Comparison of ENCODE assay signal across 9 cellular contexts in genomic region chr5:35857004-35857345, GRCh38. TPM values are rescaled to one million over a fixed set of nuclear protein-coding genes. Genes with fewer than 3 reads are reported as not detected.
DNase-seq lines count a peak whose midpoint lies in the region; ATAC-seq and TF ChIP-seq lines count a peak whose summit lies in the region.
"Had no signal": no experiment of that assay in that cellular context is flagged by ENCODE, and none has a peak within 500 bp of the region (broad histone marks: within the 10 kb centered on the region; RNA-seq: fewer than 3 reads in every experiment).

No MANE protein-coding gene starts in this region.

- intact Hi-C loops in PC-9 (cut with micrococcal nuclease; ENCODE audit: unreplicated experiment), result no loop called here
- intact Hi-C loops in stomach (cut with DNase I; ENCODE audit: low total_unique reads), result no loop called here

- H3K4me1 ChIP-seq in PC-9 (replicated peaks; ENCODE audit: insufficient read depth) (peaks cover 40% of the 10 kb centered on the region), stomach (no peaks in the 10 kb centered on the region)

- CTCF ChIA-PET in PC-9 (lab: Charles Lee), result no interaction called here

- TF ChIP-seq POLR2A in stomach (IDR thresholded peaks at IDR 0.05), result no peak

- H3K4me3 ChIP-seq in PC-9, result no peak overlapping the region
- H3K4me3 ChIP-seq in stomach, result peak overlapping the region in 1 of 4 donors; percentile 2

- no peaks in the 10 kb centered on the region for H3K9me2 ChIP-seq in PC-9 (ENCODE audit: insufficient read depth)

- TF ChIP-seq CTCF in PC-9 (conservative IDR thresholded peaks at IDR 0.05) (no peak), stomach (IDR thresholded peaks at IDR 0.05) (no peak)

- H3K4me3 Mint-ChIP-seq in activated T-cell treated with anti-CD3 and anti-CD28 coated beads, Interleukin-2, amount 50 U/mL, for 4 hours, result peak overlapping the region; percentile 76

- H3K9me3 ChIP-seq in PC-9 (ENCODE audit: insufficient read depth, low read depth) (no peaks in the 10 kb centered on the region; the same call in 1 of the 2 replicates), stomach (no peaks in the 10 kb centered on the region)

- H3K79me2 ChIP-seq in PC-9 (ENCODE audit: low read depth), result no peaks in the 10 kb centered on the region

- H3K27ac ChIP-seq in PC-9 (no peak overlapping the region), epithelial cell of prostate (peak overlapping the region; percentile 58), stomach (peak overlapping the region in 3 of 5 donors; percentile 0 to 31 (median 24))

- 34 to 54% (median 41%) methylated on average over 1 of the region's 1 CpG for WGBS in stomach, 5 donors

- no peak for DNase-seq in activated T-cell treated with anti-CD3 and anti-CD28 coated beads, Interleukin-2, amount 50 U/mL, for 4 hours
- DNase-seq in activated T-cell treated with anti-CD3 and anti-CD28 coated beads, Interleukin-2, amount 50 U/mL, for 48 hours, result no peak
- DNase-seq in PC-9 (no peak), epithelial cell of prostate (ENCODE audit: low read depth, low spot score) (no peak), stomach (no peak), amygdala (lab: John Stamatoyannopoulos, UW) (no peak)
- DNase-seq: stimulated activated CD8-positive, alpha-beta memory T cell treated with anti-CD3 and anti-CD28 coated beads, Interleukin-4, amount 100 ng/mL, for 48 hours had no signal

- H3K9me3 Mint-ChIP-seq in activated T-cell treated with anti-CD3 and anti-CD28 coated beads, Interleukin-2, amount 50 U/mL, for 4 hours, result no peaks in the 10 kb centered on the region

- TF ChIP-seq EP300 in stomach (IDR thresholded peaks at IDR 0.05), result no peak

- H3K27me3 Mint-ChIP-seq in activated T-cell treated with anti-CD3 and anti-CD28 coated beads, Interleukin-2, amount 50 U/mL, for 4 hours (ENCODE audit: low read depth), result no peaks in the 10 kb centered on the region

- peaks cover 29% of the 10 kb centered on the region for H3K36me3 Mint-ChIP-seq in activated T-cell treated with anti-CD3 and anti-CD28 coated beads, Interleukin-2, amount 50 U/mL, for 4 hours (ENCODE audit: insufficient read depth)

- POLR2A ChIA-PET in PC-9 (lab: Charles Lee; ENCODE audit: unreplicated experiment), result no interaction called here

- H3K4me2 ChIP-seq in PC-9, result peak overlapping the region; percentile 45; the same call in 1 of the 2 replicates

- no peaks in the 10 kb centered on the region for H3K27me3 ChIP-seq in PC-9 (ENCODE audit: insufficient read depth, low read depth)
- H3K27me3 ChIP-seq in stomach, result no peaks in the 10 kb centered on the region

- no peaks in the 10 kb centered on the region for H4K20me1 ChIP-seq in PC-9 (ENCODE audit: insufficient read depth)

- H3F3A ChIP-seq in PC-9 (ENCODE audit: insufficient read depth, low read depth), result peaks cover 10% of the 10 kb centered on the region

- H2AFZ ChIP-seq in PC-9, result no peak overlapping the region; the same call in 1 of the 2 replicates

- no peaks in the 10 kb centered on the region for H3K36me3 ChIP-seq in PC-9 (ENCODE audit: low read depth)
- no peaks in the 10 kb centered on the region for H3K36me3 ChIP-seq in stomach

- BruUV-seq in PC-9 (replicated peaks; lab: Mats Ljungman, UMichigan), result no TSS peak

- peak; percentile 25 to 29 for ATAC-seq in activated T-cell treated with anti-CD3 and anti-CD28 coated beads, Interleukin-2, amount 50 U/mL, for 4 hours
- ATAC-seq in HG03520 (IDR thresholded peaks at IDR 0.05; ENCODE audit: unreplicated experiment) (no peak), GM21528 (IDR thresholded peaks at IDR 0.05; ENCODE audit: low FRiP score, unreplicated experiment) (no peak)

- peaks cover 83% of the 10 kb centered on the region for H3K4me1 Mint-ChIP-seq in activated T-cell treated with anti-CD3 and anti-CD28 coated beads, Interleukin-2, amount 50 U/mL, for 4 hours (ENCODE audit: low read depth)

RNA-seq across cellular contexts. Expression of gene IL7R, which starts 0.3 kb away (rescaled TPM):
- 10 to 100 TPM; 53.5 to 65.8 (median 54.7) TPM for total RNA-seq in activated T-cell treated with anti-CD3 and anti-CD28 coated beads, Interleukin-2, amount 50 U/mL, for 4 hours
- total RNA-seq in PC-9 (2021), result 0.41 TPM in 1 of 2 replicates, not detected in the other
- 100 to 1,000 TPM in 1 of 5 donors, 10 to 100 TPM in 2, 1 to 10 TPM in 2; 2.3 to 124 (median 20.7) TPM for total RNA-seq in stomach
- polyA plus RNA-seq in stomach, result 1 to 10 TPM; 2.2 to 7.5 (median 2.3) TPM

Comparison
In these comparisons a context has a peak if more than half of its experiments do, and no peak if none do; other contexts are left out.
1. ATAC-seq: peak in activated T-cell treated with anti-CD3 and anti-CD28 coated beads, Interleukin-2, amount 50 U/mL, for 4 hours (2 of 2); none in HG03520 (single experiment) and GM21528 (single experiment).